ENCODE assay signal across 31 cellular contexts in genomic region chr16:24683847-24684493, GRCh38.
"Had no signal": no experiment of that assay in that cellular context is flagged by ENCODE, and none has a peak within 500 bp of the region (broad histone marks: within the 10 kb centered on the region; RNA-seq: fewer than 3 reads in every experiment).

No MANE protein-coding gene starts in this region.

- FAIRE-seq: colon had no signal

- H3K27me3 ChIP-seq: breast epithelium, gastroesophageal sphincter, uterus had no signal

- H3K9me3 Mint-ChIP-seq: activated CD4-positive, alpha-beta memory T cell treated with anti-CD3 and anti-CD28 coated beads, Interleukin-2, amount 10 ng/mL, durations not matched to agents 7 days and 5 days; activated CD4-positive, alpha-beta T cell treated with anti-CD3 and anti-CD28 coated beads, Interleukin-2, amount 10 ng/mL, durations not matched to agents 7 days and 5 days; activated naive CD4-positive, alpha-beta T cell treated with anti-CD3 and anti-CD28 coated beads, Interleukin-2, amount 50 U/mL, for 24 hours; activated naive CD8-positive, alpha-beta T cell treated with anti-CD3 and anti-CD28 coated beads, Interleukin-2, amount 50 U/mL, for 24 hours; activated T-cell treated with anti-CD3 and anti-CD28 coated beads, Interleukin-2, amount 50 U/mL, for 24 hours; central memory CD8-positive, alpha-beta T cell; neural crest cell; stimulated activated effector memory CD8-positive, alpha-beta T cell treated with anti-CD3 and anti-CD28 coated beads, Interleukin-12 subunit alpha, Interleukin-12 subunit beta, amount 100 ng/mL, for 72 hours; stimulated activated naive CD8-positive, alpha-beta T cell treated with anti-CD3 and anti-CD28 coated beads, Interleukin-15, Interleukin-2, amounts not matched to agents 100 ng/mL and 50 ng/mL, for 24 hours; type B pancreatic cell had no signal

- H3K36me3 ChIP-seq: breast epithelium, gastroesophageal sphincter, spleen, thoracic aorta, uterus had no signal

- H3K36me3 Mint-ChIP-seq: activated naive CD4-positive, alpha-beta T cell treated with anti-CD3 and anti-CD28 coated beads, Interleukin-2, amount 50 U/mL, for 24 hours; naive thymus-derived CD4-positive, alpha-beta T cell; stimulated activated effector memory CD8-positive, alpha-beta T cell treated with anti-CD3 and anti-CD28 coated beads, Interleukin-12 subunit alpha, Interleukin-12 subunit beta, amount 100 ng/mL, for 72 hours; type B pancreatic cell had no signal

- H3K27ac ChIP-seq: breast epithelium, spleen had no signal

- H3K9me3 ChIP-seq: breast epithelium, gastroesophageal sphincter, spleen, thoracic aorta, uterus had no signal

- ATAC-seq: activated naive CD8-positive, alpha-beta T cell treated with anti-CD3 and anti-CD28 coated beads, Interleukin-2, amount 50 U/mL, for 24 hours; activated T-helper 17 cell treated with anti-CD3 and anti-CD28 coated beads, Interleukin-2, amount 50 U/mL, for 72 hours; gastroesophageal sphincter; naive thymus-derived CD4-positive, alpha-beta T cell; right cardiac atrium; stimulated activated effector memory CD8-positive, alpha-beta T cell treated with anti-CD3 and anti-CD28 coated beads, Interleukin-12 subunit alpha, Interleukin-12 subunit beta, amount 100 ng/mL, for 72 hours had no signal

- H3K4me1 Mint-ChIP-seq: activated naive CD8-positive, alpha-beta T cell treated with anti-CD3 and anti-CD28 coated beads, Interleukin-2, amount 50 U/mL, for 24 hours; central memory CD8-positive, alpha-beta T cell; stimulated activated effector memory CD8-positive, alpha-beta T cell treated with anti-CD3 and anti-CD28 coated beads, Interleukin-12 subunit alpha, Interleukin-12 subunit beta, amount 100 ng/mL, for 72 hours had no signal

- H3K27me3 Mint-ChIP-seq: activated CD4-positive, alpha-beta T cell treated with anti-CD3 and anti-CD28 coated beads, Interleukin-2, amount 10 ng/mL, durations not matched to agents 7 days and 5 days; activated naive CD4-positive, alpha-beta T cell treated with anti-CD3 and anti-CD28 coated beads, Interleukin-2, amount 50 U/mL, for 24 hours; type B pancreatic cell had no signal

- DNase-seq: activated CD4-positive, alpha-beta memory T cell treated with anti-CD3 and anti-CD28 coated beads, Interleukin-2, amount 10 ng/mL, durations not matched to agents 7 days and 5 days; activated CD4-positive, alpha-beta T cell treated with anti-CD3 and anti-CD28 coated beads for 1 hour; activated CD4-positive, alpha-beta T cell treated with anti-CD3 and anti-CD28 coated beads, Interleukin-2, amount 10 ng/mL, durations not matched to agents 7 days and 5 days; activated CD8-positive, alpha-beta memory T cell treated with anti-CD3 and anti-CD28 coated beads, Interleukin-2, amount 50 U/mL, for 48 hours; activated gamma-delta T cell treated with Interleukin-2 at 50 U/mL for 16 hours; activated naive CD8-positive, alpha-beta T cell treated with anti-CD3 and anti-CD28 coated beads, Interleukin-2, amount 50 U/mL, for 24 hours; activated T-cell treated with anti-CD3 and anti-CD28 coated beads, Interleukin-2, amount 50 U/mL, for 24 hours; amygdala; effector CD8-positive, alpha-beta T cell; erythroblast; hypothalamus; midbrain; naive thymus-derived CD4-positive, alpha-beta T cell; occipital lobe; posterior cingulate gyrus; right cardiac atrium; spleen; stimulated activated CD4-positive, alpha-beta T cell treated with anti-CD3 and anti-CD28 coated beads, Interleukin-2, amount 100 ng/mL, for 48 hours; T-helper 2 cell; uterus had no signal

- H3K4me1 ChIP-seq: spleen, uterus had no signal

- H3K27ac Mint-ChIP-seq: activated CD4-positive, alpha-beta memory T cell treated with anti-CD3 and anti-CD28 coated beads, Interleukin-2, amount 10 ng/mL, durations not matched to agents 7 days and 5 days; activated CD4-positive, alpha-beta T cell treated with anti-CD3 and anti-CD28 coated beads, Interleukin-2, amount 10 ng/mL, durations not matched to agents 7 days and 5 days; activated naive CD4-positive, alpha-beta T cell treated with anti-CD3 and anti-CD28 coated beads, Interleukin-2, amount 50 U/mL, for 24 hours; activated naive CD8-positive, alpha-beta T cell treated with anti-CD3 and anti-CD28 coated beads, Interleukin-2, amount 50 U/mL, for 24 hours; activated T-cell treated with anti-CD3 and anti-CD28 coated beads, Interleukin-2, amount 50 U/mL, for 24 hours; activated T-helper 17 cell treated with anti-CD3 and anti-CD28 coated beads, Interleukin-2, amount 50 U/mL, for 72 hours; naive thymus-derived CD4-positive, alpha-beta T cell; stimulated activated effector memory CD8-positive, alpha-beta T cell treated with anti-CD3 and anti-CD28 coated beads, Interleukin-12 subunit alpha, Interleukin-12 subunit beta, amount 100 ng/mL, for 72 hours; stimulated activated naive CD8-positive, alpha-beta T cell treated with anti-CD3 and anti-CD28 coated beads, Interleukin-15, Interleukin-2, amounts not matched to agents 100 ng/mL and 50 ng/mL, for 24 hours; type B pancreatic cell had no signal

- H3K4me3 ChIP-seq: breast epithelium, gastroesophageal sphincter, spleen, thoracic aorta, uterus had no signal

- H3K4me3 Mint-ChIP-seq: activated CD4-positive, alpha-beta memory T cell treated with anti-CD3 and anti-CD28 coated beads, Interleukin-2, amount 10 ng/mL, durations not matched to agents 7 days and 5 days; activated CD4-positive, alpha-beta T cell treated with anti-CD3 and anti-CD28 coated beads, Interleukin-2, amount 10 ng/mL, durations not matched to agents 7 days and 5 days; activated naive CD4-positive, alpha-beta T cell treated with anti-CD3 and anti-CD28 coated beads, Interleukin-2, amount 50 U/mL, for 24 hours; activated naive CD8-positive, alpha-beta T cell treated with anti-CD3 and anti-CD28 coated beads, Interleukin-2, amount 50 U/mL, for 24 hours; activated T-cell treated with anti-CD3 and anti-CD28 coated beads, Interleukin-2, amount 50 U/mL, for 24 hours; activated T-helper 17 cell treated with anti-CD3 and anti-CD28 coated beads, Interleukin-2, amount 50 U/mL, for 72 hours; central memory CD8-positive, alpha-beta T cell; naive thymus-derived CD4-positive, alpha-beta T cell; neural crest cell; stimulated activated effector memory CD8-positive, alpha-beta T cell treated with anti-CD3 and anti-CD28 coated beads, Interleukin-12 subunit alpha, Interleukin-12 subunit beta, amount 100 ng/mL, for 72 hours; stimulated activated naive CD8-positive, alpha-beta T cell treated with anti-CD3 and anti-CD28 coated beads, Interleukin-15, Interleukin-2, amounts not matched to agents 100 ng/mL and 50 ng/mL, for 24 hours; type B pancreatic cell had no signal
